8 cellular contexts compared by ENCODE assay signal in genomic region chr4:26058537-26058936, GRCh38.
DNase-seq lines count a peak whose midpoint lies in the region; ATAC-seq lines count a peak whose summit lies in the region.

No MANE protein-coding gene starts in this region.

- peaks cover 6% of the 10 kb centered on the region for H3K9me3 Mint-ChIP-seq in activated T-cell treated with anti-CD3 and anti-CD28 coated beads, Interleukin-2, amount 50 U/mL, for 24 hours
- no peaks in the 10 kb centered on the region for H3K9me3 Mint-ChIP-seq in activated naive CD4-positive, alpha-beta T cell treated with anti-CD3 and anti-CD28 coated beads, Interleukin-2, amount 50 U/mL, for 24 hours
- H3K9me3 Mint-ChIP-seq in stimulated activated naive B cell treated with anti-CD40 and anti-IgM and Interleukin-4, amounts not matched to agents 10 μg/mL and 1 μg/mL and 100 μg/mL, for 72 hours: peaks cover 3 to 8% of the 10 kb centered on the region in 2 donors

- H3K27ac Mint-ChIP-seq in activated T-cell treated with anti-CD3 and anti-CD28 coated beads, Interleukin-2, amount 50 U/mL, for 24 hours: peak overlapping the region; percentile 60
- H3K27ac Mint-ChIP-seq in activated naive CD4-positive, alpha-beta T cell treated with anti-CD3 and anti-CD28 coated beads, Interleukin-2, amount 50 U/mL, for 24 hours: peak overlapping the region; percentile 4
- no peak overlapping the region for H3K27ac Mint-ChIP-seq in stimulated activated naive B cell treated with anti-CD40 and anti-IgM and Interleukin-4, amounts not matched to agents 10 μg/mL and 1 μg/mL and 100 μg/mL, for 72 hours

- ATAC-seq in HG03280 (IDR thresholded peaks at IDR 0.05; ENCODE audit: unreplicated experiment) (peak; percentile 78), HG03139 (IDR thresholded peaks at IDR 0.05; ENCODE audit: unreplicated experiment) (no peak)
- peak; percentile 60 to 78 for ATAC-seq in stimulated activated naive B cell treated with anti-CD40 and anti-IgM and Interleukin-4, amounts not matched to agents 10 μg/mL and 1 μg/mL and 100 μg/mL, for 72 hours (replicated peaks)

- DNase-seq in activated T-cell treated with anti-CD3 and anti-CD28 coated beads, Interleukin-2, amount 50 U/mL, for 24 hours: peak; percentile 60
- DNase-seq in activated T-cell treated with anti-CD3 and anti-CD28 coated beads for 4 hours: no peak
- DNase-seq in stimulated activated naive B cell treated with anti-CD40 and anti-IgM and Interleukin-4, amounts not matched to agents 10 μg/mL and 1 μg/mL and 100 μg/mL, for 72 hours: no peak
- DNase-seq in NCI-H1417 (lab: John Stamatoyannopoulos, UW): no peak
- no peak for DNase-seq in GM19238 (ENCODE audit: insufficient read length, low spot score)

- no peaks in the 10 kb centered on the region for H3K36me3 Mint-ChIP-seq in activated T-cell treated with anti-CD3 and anti-CD28 coated beads, Interleukin-2, amount 50 U/mL, for 24 hours (ENCODE audit: low read depth)
- H3K36me3 Mint-ChIP-seq in activated naive CD4-positive, alpha-beta T cell treated with anti-CD3 and anti-CD28 coated beads, Interleukin-2, amount 50 U/mL, for 24 hours: peaks cover 2% of the 10 kb centered on the region
- no peaks in the 10 kb centered on the region for H3K36me3 Mint-ChIP-seq in stimulated activated naive B cell treated with anti-CD40 and anti-IgM and Interleukin-4, amounts not matched to agents 10 μg/mL and 1 μg/mL and 100 μg/mL, for 72 hours

- H3K4me3 Mint-ChIP-seq in activated T-cell treated with anti-CD3 and anti-CD28 coated beads, Interleukin-2, amount 50 U/mL, for 24 hours: no peak overlapping the region
- H3K4me3 Mint-ChIP-seq in activated naive CD4-positive, alpha-beta T cell treated with anti-CD3 and anti-CD28 coated beads, Interleukin-2, amount 50 U/mL, for 24 hours: no peak overlapping the region
- no peak overlapping the region for H3K4me3 Mint-ChIP-seq in stimulated activated naive B cell treated with anti-CD40 and anti-IgM and Interleukin-4, amounts not matched to agents 10 μg/mL and 1 μg/mL and 100 μg/mL, for 72 hours

- peaks cover 36% of the 10 kb centered on the region for H3K4me1 Mint-ChIP-seq in activated T-cell treated with anti-CD3 and anti-CD28 coated beads, Interleukin-2, amount 50 U/mL, for 24 hours (ENCODE audit: low read depth)
- H3K4me1 Mint-ChIP-seq in activated naive CD4-positive, alpha-beta T cell treated with anti-CD3 and anti-CD28 coated beads, Interleukin-2, amount 50 U/mL, for 24 hours: peaks cover 12% of the 10 kb centered on the region
- peaks cover 5 to 11% of the 10 kb centered on the region in 2 donors for H3K4me1 Mint-ChIP-seq in stimulated activated naive B cell treated with anti-CD40 and anti-IgM and Interleukin-4, amounts not matched to agents 10 μg/mL and 1 μg/mL and 100 μg/mL, for 72 hours

- H3K27me3 Mint-ChIP-seq in activated T-cell treated with anti-CD3 and anti-CD28 coated beads, Interleukin-2, amount 50 U/mL, for 24 hours: peaks cover 5% of the 10 kb centered on the region
- no peaks in the 10 kb centered on the region for H3K27me3 Mint-ChIP-seq in activated naive CD4-positive, alpha-beta T cell treated with anti-CD3 and anti-CD28 coated beads, Interleukin-2, amount 50 U/mL, for 24 hours
- H3K27me3 Mint-ChIP-seq in stimulated activated naive B cell treated with anti-CD40 and anti-IgM and Interleukin-4, amounts not matched to agents 10 μg/mL and 1 μg/mL and 100 μg/mL, for 72 hours: peaks cover 11 to 21% of the 10 kb centered on the region in 2 donors
